ENCODE assay signal across 16 cellular contexts in the genomic region with DNA sequence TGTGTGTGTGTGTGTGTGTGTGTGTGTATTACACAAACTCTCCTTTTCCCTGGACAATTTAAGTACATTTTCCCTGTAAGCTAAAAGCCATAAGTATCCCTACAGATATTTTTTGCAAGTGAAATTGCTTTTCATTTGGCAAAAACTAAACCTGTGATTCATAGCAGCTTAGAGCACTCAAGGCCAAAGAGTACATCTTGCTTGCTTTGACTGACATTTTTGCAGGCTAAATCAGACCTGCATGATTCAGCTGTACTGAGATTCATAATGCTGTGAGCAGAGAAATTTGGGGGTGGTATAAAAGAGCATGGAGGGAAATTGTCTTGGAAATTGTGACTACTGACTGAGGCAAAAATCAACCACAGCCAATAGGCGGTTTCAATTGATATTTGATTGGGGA.
A peak's percentile ranks its signal among the peaks of the same experiment; 100 is the strongest.
DNase-seq lines count a peak whose midpoint lies in the region; ATAC-seq, FAIRE-seq and TF ChIP-seq lines count a peak whose summit lies in the region.
"Had no signal": no experiment of that assay in that cellular context is flagged by ENCODE, and none has a peak within 500 bp of the region (broad histone marks: within the 10 kb centered on the region; RNA-seq: fewer than 3 reads in every experiment).

No MANE protein-coding gene starts in this region.

- H3K4me1 Mint-ChIP-seq in astrocyte (ENCODE audit: low read depth, unreplicated experiment) = peaks cover 22% of the 10 kb centered on the region
- H3K4me1 Mint-ChIP-seq in activated T-helper 1 cell treated with anti-CD3 and anti-CD28 coated beads, Interleukin-12 subunit alpha, Interleukin-12 subunit beta, Interleukin-2, Interleukin-4 antibody, amounts not matched to agents 30 ng/mL and 10 ng/mL and 1 ng/mL, durations not matched to agents 14 hours and 24 hours and 36 hours (ENCODE audit: low read depth) = no peaks in the 10 kb centered on the region

- CTCF ChIA-PET in A673 (lab: Charles Lee) = no interaction called here

- H3K27ac Mint-ChIP-seq in astrocyte (ENCODE audit: unreplicated experiment) = no peak overlapping the region
- H3K27ac Mint-ChIP-seq in activated T-helper 1 cell treated with anti-CD3 and anti-CD28 coated beads, Interleukin-12 subunit alpha, Interleukin-12 subunit beta, Interleukin-2, Interleukin-4 antibody, amounts not matched to agents 30 ng/mL and 10 ng/mL and 1 ng/mL, durations not matched to agents 14 hours and 24 hours and 36 hours = no peak overlapping the region
- H3K27ac Mint-ChIP-seq: activated T-cell treated with anti-CD3 and anti-CD28 coated beads, Interleukin-2, amount 50 U/mL, for 24 hours; type B pancreatic cell had no signal

- H4K20me1 ChIP-seq in astrocyte (ENCODE audit: insufficient read depth, low read length) = no peaks in the 10 kb centered on the region

- peaks cover 12% of the 10 kb centered on the region for H3K4me1 ChIP-seq in astrocyte (ENCODE audit: insufficient read depth, low read length)
- no peaks in the 10 kb centered on the region for H3K4me1 ChIP-seq in A673 (ENCODE audit: insufficient read depth, low read length, poor library complexity, severe bottlenecking)
- H3K4me1 ChIP-seq: lower lobe of right lung had no signal

- BruUV-seq in A673 (replicated peaks; lab: Mats Ljungman, UMichigan) = no TSS peak

- H3K9ac ChIP-seq in astrocyte (ENCODE audit: low read length) = no peak overlapping the region

- no peaks in the 10 kb centered on the region for H3K27me3 Mint-ChIP-seq in astrocyte (ENCODE audit: low read depth, unreplicated experiment)
- H3K27me3 Mint-ChIP-seq in activated T-helper 1 cell treated with anti-CD3 and anti-CD28 coated beads, Interleukin-12 subunit alpha, Interleukin-12 subunit beta, Interleukin-2, Interleukin-4 antibody, amounts not matched to agents 30 ng/mL and 10 ng/mL and 1 ng/mL, durations not matched to agents 14 hours and 24 hours and 36 hours (ENCODE audit: insufficient read depth) = no peaks in the 10 kb centered on the region
- H3K27me3 Mint-ChIP-seq: activated T-cell treated with anti-CD3 and anti-CD28 coated beads, Interleukin-2, amount 50 U/mL, for 24 hours had no signal

- no peaks in the 10 kb centered on the region for H3K36me3 Mint-ChIP-seq in astrocyte (ENCODE audit: low read depth, unreplicated experiment)
- no peaks in the 10 kb centered on the region for H3K36me3 Mint-ChIP-seq in activated T-helper 1 cell treated with anti-CD3 and anti-CD28 coated beads, Interleukin-12 subunit alpha, Interleukin-12 subunit beta, Interleukin-2, Interleukin-4 antibody, amounts not matched to agents 30 ng/mL and 10 ng/mL and 1 ng/mL, durations not matched to agents 14 hours and 24 hours and 36 hours (ENCODE audit: low read depth)
- H3K36me3 Mint-ChIP-seq: type B pancreatic cell had no signal

- no peaks in the 10 kb centered on the region for H3K27me3 ChIP-seq in astrocyte (ENCODE audit: insufficient read depth, low read length)
- H3K27me3 ChIP-seq in A673 (replicated peaks; ENCODE audit: insufficient read depth, low read depth, low read length, poor library complexity) = no peaks in the 10 kb centered on the region
- H3K27me3 ChIP-seq: neutrophil had no signal

- H3K36me3 ChIP-seq in astrocyte (ENCODE audit: insufficient read depth, low read length) (no peaks in the 10 kb centered on the region), A673 (ENCODE audit: insufficient read depth, low read length, poor library complexity, severe bottlenecking) (no peaks in the 10 kb centered on the region)
- H3K36me3 ChIP-seq: lower lobe of right lung, neutrophil had no signal

- intact Hi-C loops in left ventricle myocardium superior (cut with micrococcal nuclease) = no loop called here
- intact Hi-C loops in cardiac septum (cut with DNase I) = no loop called here
- intact Hi-C loops in A673 (cut with micrococcal nuclease; ENCODE audit: unreplicated experiment) = no loop called here
- intact Hi-C loops in activated T-helper 1 cell treated with anti-CD3 and anti-CD28 coated beads, Interleukin-12 subunit alpha, Interleukin-12 subunit beta, Interleukin-2, Interleukin-4 antibody, amounts not matched to agents 30 ng/mL and 10 ng/mL and 1 ng/mL, durations not matched to agents 14 hours and 24 hours and 36 hours (cut with micrococcal nuclease) = no loop called here

- H3K9me3 ChIP-seq in astrocyte (ENCODE audit: insufficient read depth, low read depth, low read length) (no peaks in the 10 kb centered on the region), A673 (ENCODE audit: low read depth, low read length, poor library complexity, severe bottlenecking) (no peaks in the 10 kb centered on the region)
- H3K9me3 ChIP-seq: lower lobe of right lung, neutrophil had no signal

- peak; percentile 41 for ATAC-seq in left ventricle myocardium superior
- ATAC-seq: lower lobe of right lung had no signal

- H3K4me3 ChIP-seq in astrocyte (ENCODE audit: insufficient read depth, low read depth, low read length) (no peak overlapping the region), A673 (ENCODE audit: low read depth, low read length, poor library complexity, severe bottlenecking) (no peak overlapping the region)
- H3K4me3 ChIP-seq: lower lobe of right lung had no signal

- no peaks in the 10 kb centered on the region for H3K79me2 ChIP-seq in astrocyte (ENCODE audit: insufficient read depth, low read length)

- no peak overlapping the region for H2AFZ ChIP-seq in astrocyte (ENCODE audit: low read depth, low read length)

- TF ChIP-seq CTCF in astrocyte (IDR thresholded peaks at IDR 0.05; ENCODE audit: insufficient read depth, low read depth, low read length) = no peak
- TF ChIP-seq CTCF in A673 (conservative IDR thresholded peaks at IDR 0.05; ENCODE audit: low read depth, low read length) = no peak

- no peak overlapping the region for H3K4me3 Mint-ChIP-seq in astrocyte (ENCODE audit: unreplicated experiment)
- no peak overlapping the region for H3K4me3 Mint-ChIP-seq in activated T-helper 1 cell treated with anti-CD3 and anti-CD28 coated beads, Interleukin-12 subunit alpha, Interleukin-12 subunit beta, Interleukin-2, Interleukin-4 antibody, amounts not matched to agents 30 ng/mL and 10 ng/mL and 1 ng/mL, durations not matched to agents 14 hours and 24 hours and 36 hours
- H3K4me3 Mint-ChIP-seq: activated T-cell treated with anti-CD3 and anti-CD28 coated beads, Interleukin-2, amount 50 U/mL, for 24 hours; type B pancreatic cell had no signal

- DNase-seq in left ventricle myocardium superior = no peak
- DNase-seq in cardiac septum (ENCODE audit: low spot score) = no peak
- peak; percentile 89 for DNase-seq in astrocyte (ENCODE audit: low read depth)
- DNase-seq in glomerular visceral epithelial cell (ENCODE audit: extremely low spot score) = peak; percentile 26
- DNase-seq in urothelium cell line (ENCODE audit: low spot score) = peak; percentile 2
- DNase-seq in A673 (ENCODE audit: low spot score) = no peak
- no peak for DNase-seq in activated T-helper 1 cell treated with anti-CD3 and anti-CD28 coated beads, Interleukin-12 subunit alpha, Interleukin-12 subunit beta, Interleukin-2, Interleukin-4 antibody, amounts not matched to agents 30 ng/mL and 10 ng/mL and 1 ng/mL, durations not matched to agents 14 hours and 24 hours and 36 hours (ENCODE audit: low spot score)
- no peak for DNase-seq in activated CD4-positive, alpha-beta T cell treated with anti-CD3 and anti-CD28 coated beads for 4 hours
- DNase-seq: 8988T; activated T-cell treated with anti-CD3 and anti-CD28 coated beads, Interleukin-2, amount 50 U/mL, for 24 hours; lower lobe of right lung; MV-4-11; stimulated activated CD8-positive, alpha-beta memory T cell treated with anti-CD3 and anti-CD28 coated beads, Interleukin-4, amount 100 ng/mL, for 48 hours had no signal

- H3K4me2 ChIP-seq in astrocyte (ENCODE audit: low read length) = peak overlapping the region; percentile 44

- FAIRE-seq in astrocyte (lab: Jason Lieb, UNC) (peak; percentile 72), urothelium cell line (lab: Jason Lieb, UNC) (no peak)

- POLR2A ChIA-PET in A673 (lab: Charles Lee; ENCODE audit: low non-redundant PET) = no interaction called here

- H3K9me3 Mint-ChIP-seq in astrocyte (ENCODE audit: unreplicated experiment) = no peaks in the 10 kb centered on the region
- no peaks in the 10 kb centered on the region for H3K9me3 Mint-ChIP-seq in activated T-helper 1 cell treated with anti-CD3 and anti-CD28 coated beads, Interleukin-12 subunit alpha, Interleukin-12 subunit beta, Interleukin-2, Interleukin-4 antibody, amounts not matched to agents 30 ng/mL and 10 ng/mL and 1 ng/mL, durations not matched to agents 14 hours and 24 hours and 36 hours
- H3K9me3 Mint-ChIP-seq: type B pancreatic cell had no signal

- H3K27ac ChIP-seq in astrocyte (ENCODE audit: low read depth, low read length) (peak overlapping the region; percentile 5), A673 (ENCODE audit: low read depth, low read length, poor library complexity, severe bottlenecking) (no peak overlapping the region)
- H3K27ac ChIP-seq: HL-60, lower lobe of right lung, neutrophil had no signal

Comparison
In these comparisons a context has a peak if more than half of its experiments do, and no peak if none do; other contexts are left out.
1. DNase-seq: peak in astrocyte (single experiment), glomerular visceral epithelial cell (single experiment) and urothelium cell line (single experiment); none in left ventricle myocardium superior (single experiment), cardiac septum (single experiment), A673 (single experiment), activated T-helper 1 cell treated with anti-CD3 and anti-CD28 coated beads, Interleukin-12 subunit alpha, Interleukin-12 subunit beta, Interleukin-2, Interleukin-4 antibody, amounts not matched to agents 30 ng/mL and 10 ng/mL and 1 ng/mL, durations not matched to agents 14 hours and 24 hours and 36 hours (single experiment) and activated CD4-positive, alpha-beta T cell treated with anti-CD3 and anti-CD28 coated beads for 4 hours (0 of 2).